In genomic region chr19:11137542-11138384, GRCh38 we compare ENCODE assay signal across 8 cellular contexts. TPM values are rescaled to one million over a fixed set of nuclear protein-coding genes. Genes with fewer than 3 reads are reported as not detected.
DNase-seq lines count a peak whose midpoint lies in the region; ATAC-seq, FAIRE-seq and TF ChIP-seq lines count a peak whose summit lies in the region.

No MANE protein-coding gene starts in this region.

- H4K20me1 ChIP-seq in keratinocyte (ENCODE audit: control insufficient read depth, extremely low read depth, insufficient read depth, low read length): peaks cover 4% of the 10 kb centered on the region
- peaks cover 5% of the 10 kb centered on the region for H4K20me1 ChIP-seq in smooth muscle cell (ENCODE audit: low read depth)

- DNase-seq in 8988T: peak; percentile 37
- peak; percentile 71 for DNase-seq in GM20000 (ENCODE audit: low spot score)
- peak; percentile 71 for DNase-seq in NCI-H226
- peak; percentile 49 for DNase-seq in activated CD4-positive, CD25-positive, alpha-beta regulatory T cell treated with anti-CD3 and anti-CD28 coated beads, Interleukin-2, amount 50 U/mL, for 72 hours
- DNase-seq in cerebellum (ENCODE audit: low spot score): peak; percentile 91
- DNase-seq in keratinocyte (ENCODE audit: low read depth, low spot score): no peak
- DNase-seq in smooth muscle cell (lab: John Stamatoyannopoulos, UW; ENCODE audit: unreplicated experiment): peak; percentile 49

- H3K36me3 ChIP-seq in keratinocyte (ENCODE audit: control insufficient read depth in 2 of 2, extremely low read depth in 1 of 2, insufficient read depth in 2 of 2, low read length in 2 of 2) (peaks cover under 1 to 5% of the 10 kb centered on the region in 2 experiments), smooth muscle cell (ENCODE audit: low read depth) (peaks cover 6% of the 10 kb centered on the region)

- WGBS in smooth muscle cell (ENCODE audit: low lambda C conversion rate): 4% methylated on average over 28 of the region's 28 CpGs

- no peaks in the 10 kb centered on the region for H3K9me1 ChIP-seq in keratinocyte (ENCODE audit: control insufficient read depth, extremely low read depth, insufficient read depth, low read length)

- dilution Hi-C loops in keratinocyte (cut with MboI; ENCODE audit: extremely low pct_ligation_motif_present, low sequenced_read_pairs): no loop called here

- FAIRE-seq in keratinocyte (lab: Jason Lieb, UNC): peak; percentile 56

- H3K4me2 ChIP-seq in keratinocyte (ENCODE audit: control insufficient read depth, extremely low read depth, insufficient read depth, low read depth, low read length) (peak overlapping the region; percentile 62), smooth muscle cell (peak overlapping the region; percentile 83)

- H3K79me2 ChIP-seq in keratinocyte (ENCODE audit: control insufficient read depth, insufficient read depth, low read length) (no peaks in the 10 kb centered on the region), smooth muscle cell (ENCODE audit: low read depth) (no peaks in the 10 kb centered on the region)

- peaks cover 28% of the 10 kb centered on the region for H3F3A ChIP-seq in smooth muscle cell (ENCODE audit: low read depth)

- H3K9ac ChIP-seq in keratinocyte (ENCODE audit: control insufficient read depth, extremely low read depth, insufficient read depth, low read length) (peak overlapping the region; percentile 47), smooth muscle cell (ENCODE audit: low read depth) (peak overlapping the region; percentile 10)

- peak overlapping the region; percentile 12 for H2AFZ ChIP-seq in keratinocyte (ENCODE audit: control insufficient read depth, low read length)
- no peak overlapping the region for H2AFZ ChIP-seq in smooth muscle cell (ENCODE audit: low read depth)

- no peaks in the 10 kb centered on the region for H3K27me3 ChIP-seq in keratinocyte (ENCODE audit: control insufficient read depth, extremely low read depth, insufficient read depth, low read length)
- no peaks in the 10 kb centered on the region for H3K27me3 ChIP-seq in smooth muscle cell (ENCODE audit: low read depth)

- no peak for ATAC-seq in GM19023 (IDR thresholded peaks at IDR 0.05; ENCODE audit: unreplicated experiment)

- H3K4me1 ChIP-seq in keratinocyte (ENCODE audit: control insufficient read depth, extremely low read depth, insufficient read depth, low read length): peaks cover 29% of the 10 kb centered on the region
- peaks cover 14% of the 10 kb centered on the region for H3K4me1 ChIP-seq in smooth muscle cell (ENCODE audit: low read depth)

- H3K4me3 ChIP-seq in keratinocyte (ENCODE audit: control insufficient read depth in 2 of 3, extremely low read depth in 1 of 3, insufficient read depth in 2 of 3, low read depth in 1 of 3, low read length in 3 of 3) (peak overlapping the region in 1 of 3 experiments; percentile 19), smooth muscle cell (peak overlapping the region; percentile 43)

- H3K27ac ChIP-seq in keratinocyte (ENCODE audit: control insufficient read depth, insufficient read depth, low read length) (peak overlapping the region; percentile 47), smooth muscle cell (ENCODE audit: low read depth) (peak overlapping the region; percentile 86)

- peak; percentile 31 for TF ChIP-seq CTCF in GM20000 (IDR thresholded peaks at IDR 0.05; ENCODE audit: extremely low read depth, missing control alignments)
- peak; percentile 75 to 84 (median 82) for TF ChIP-seq CTCF in keratinocyte (optimal IDR thresholded peaks at IDR 0.05 in 1 of 3, IDR thresholded peaks at IDR 0.05 in 1 of 3, conservative IDR thresholded peaks at IDR 0.05 in 1 of 3; ENCODE audit: extremely low read depth in 1 of 3, insufficient read depth in 2 of 3, low read length in 3 of 3)
- TF ChIP-seq CTCF in smooth muscle cell (IDR thresholded peaks at IDR 0.05; ENCODE audit: borderline replicate concordance, insufficient read depth, poor library complexity, severe bottlenecking): peak; percentile 66

- H3K9me3 ChIP-seq in keratinocyte (ENCODE audit: control insufficient read depth, low read depth, low read length) (no peaks in the 10 kb centered on the region), smooth muscle cell (replicated peaks; ENCODE audit: low read depth) (no peaks in the 10 kb centered on the region)

RNA-seq across cellular contexts. Expression of gene SPC24, which starts 17.8 kb away (rescaled TPM):
- total RNA-seq in cerebellum: 13.3 TPM
- 1.8 to 8.0 TPM (median 6.4 TPM) in 3 replicates for polyA plus RNA-seq in keratinocyte
- polyA plus RNA-seq in keratinocyte (2011; ENCODE audit: low read depth): 0.44 TPM
- 1.1 and 2.1 TPM in 2 replicates for polyA plus RNA-seq in keratinocyte (2011; cell fraction: cytosol; rRNA removed)
- 0.99 and 1.8 TPM in 2 replicates for polyA plus RNA-seq in keratinocyte (2011; cell fraction: nucleus; rRNA removed)
- polyA plus RNA-seq in keratinocyte (2012; ENCODE audit: low replicate concordance): 0.11 and 8.6 TPM in 2 replicates
- polyA minus RNA-seq in keratinocyte: 4.6 to 20.9 TPM (median 14.5 TPM) in 3 replicates
- polyA minus RNA-seq in keratinocyte (2011; cell fraction: cytosol; rRNA and poly(A)+ RNA removed): 20.9 TPM
- 3.0 and 3.3 TPM in 2 replicates for polyA minus RNA-seq in keratinocyte (2011; cell fraction: nucleus; rRNA and poly(A)+ RNA removed)
- 7.6 and 10.1 TPM in 2 replicates for total RNA-seq in smooth muscle cell
- polyA plus RNA-seq in smooth muscle cell: 6.1 and 9.7 TPM in 2 replicates

RNA-seq across cellular contexts. Expression of gene LDLR, which starts 48.5 kb away (rescaled TPM):
- total RNA-seq in cerebellum (36.6 TPM), smooth muscle cell (115 and 138 TPM in 2 replicates)
- polyA plus RNA-seq in keratinocyte (182 to 325 TPM (median 241 TPM) in 3 replicates), smooth muscle cell (136 and 164 TPM in 2 replicates)
- polyA plus RNA-seq in keratinocyte (2011; ENCODE audit: low read depth): 88.4 TPM
- polyA plus RNA-seq in keratinocyte (2011; cell fraction: cytosol; rRNA removed): 106 and 112 TPM in 2 replicates
- polyA plus RNA-seq in keratinocyte (2011; cell fraction: nucleus; rRNA removed): 592 and 620 TPM in 2 replicates
- 111 and 279 TPM in 2 replicates for polyA plus RNA-seq in keratinocyte (2012; ENCODE audit: low replicate concordance)
- 329 to 852 TPM (median 451 TPM) in 3 replicates for polyA minus RNA-seq in keratinocyte
- polyA minus RNA-seq in keratinocyte (2011; cell fraction: cytosol; rRNA and poly(A)+ RNA removed): 266 TPM
- polyA minus RNA-seq in keratinocyte (2011; cell fraction: nucleus; rRNA and poly(A)+ RNA removed): 877 and 920 TPM in 2 replicates

RNA-seq across cellular contexts. Expression of gene KANK2, which starts 59.6 kb away (rescaled TPM):
- total RNA-seq in cerebellum (34.3 TPM), smooth muscle cell (28.1 and 44.1 TPM in 2 replicates)
- polyA plus RNA-seq in keratinocyte (2.8 to 3.9 TPM (median 3.6 TPM) in 3 replicates), smooth muscle cell (31.9 and 32.0 TPM in 2 replicates)
- 11.8 TPM for polyA plus RNA-seq in keratinocyte (2011; ENCODE audit: low read depth)
- 2.9 and 5.5 TPM in 2 replicates for polyA plus RNA-seq in keratinocyte (2011; cell fraction: cytosol; rRNA removed)
- polyA plus RNA-seq in keratinocyte (2011; cell fraction: nucleus; rRNA removed): 11.8 and 11.9 TPM in 2 replicates
- 8.8 and 11.5 TPM in 2 replicates for polyA plus RNA-seq in keratinocyte (2012; ENCODE audit: low replicate concordance)
- 4.7 to 25.2 TPM (median 7.5 TPM) in 3 replicates for polyA minus RNA-seq in keratinocyte
- polyA minus RNA-seq in keratinocyte (2011; cell fraction: cytosol; rRNA and poly(A)+ RNA removed): 10.4 TPM
- 12.5 and 12.7 TPM in 2 replicates for polyA minus RNA-seq in keratinocyte (2011; cell fraction: nucleus; rRNA and poly(A)+ RNA removed)

Comparison
In these comparisons a context has a peak if more than half of its experiments do, and no peak if none do; other contexts are left out.
1. CTCF ChIP-seq: peak in every context shown above with its lines; median percentile 82 in keratinocyte; 66 in smooth muscle cell; 31 in GM20000.